In genomic region chr14:79629372-79629771, GRCh38 we compare ENCODE assay signal across 15 cellular contexts.
"Had no signal": no experiment of that assay in that cellular context is flagged by ENCODE, and none has a peak within 500 bp of the region (broad histone marks: within the 10 kb centered on the region; RNA-seq: fewer than 3 reads in every experiment).

No MANE protein-coding gene starts in this region.

- H3K4me1 ChIP-seq: left lung, right atrium auricular region, suprapubic skin, upper lobe of right lung had no signal

- H3K4me3 ChIP-seq: left lung, right atrium auricular region, SK-N-MC, suprapubic skin, upper lobe of right lung had no signal

- H3K27me3 ChIP-seq: left lung, right atrium auricular region, suprapubic skin, upper lobe of right lung had no signal

- H3K27ac ChIP-seq: left lung, right atrium auricular region, SK-N-MC, suprapubic skin, upper lobe of right lung had no signal

- ATAC-seq: effector memory CD8-positive, alpha-beta T cell; upper lobe of right lung had no signal

- H3K36me3 ChIP-seq: left lung, right atrium auricular region, suprapubic skin, upper lobe of right lung had no signal

- H3K9me3 ChIP-seq: suprapubic skin, upper lobe of right lung had no signal

- DNase-seq: activated CD4-positive, alpha-beta T cell treated with anti-CD3 and anti-CD28 coated beads, Interleukin-2, amount 10 ng/mL, durations not matched to agents 7 days and 5 days; activated CD8-positive, alpha-beta memory T cell treated with anti-CD3 and anti-CD28 coated beads for 24 hours; activated naive CD4-positive, alpha-beta T cell treated with anti-CD3 and anti-CD28 coated beads, Interleukin-2, amount 10 ng/mL, durations not matched to agents 7 days and 5 days; activated T-cell treated with anti-CD3 and anti-CD28 coated beads for 4 hours; effector memory CD8-positive, alpha-beta T cell; erythroblast; glutamatergic neuron; left lung; posterior cingulate gyrus; stimulated activated naive CD4-positive, alpha-beta T cell treated with Interleukin-2 at 50 U/mL for 16 hours; T-helper 1 cell; upper lobe of right lung had no signal
